Comparison of ENCODE assay signal across 9 cellular contexts in genomic region chr4:170088686-170089085, GRCh38. TPM values are rescaled to one million over a fixed set of nuclear protein-coding genes. Genes with fewer than 3 reads are reported as not detected.
DNase-seq lines count a peak whose midpoint lies in the region; ATAC-seq and TF ChIP-seq lines count a peak whose summit lies in the region.
"Had no signal": no experiment of that assay in that cellular context is flagged by ENCODE, and none has a peak within 500 bp of the region (broad histone marks: within the 10 kb centered on the region; RNA-seq: fewer than 3 reads in every experiment).

No MANE protein-coding gene starts in this region.

- H3K79me2 ChIP-seq in hepatocyte, result peaks cover 11% of the 10 kb centered on the region

- POLR2A ChIA-PET in activated CD4-positive, alpha-beta T cell treated with anti-CD3 and anti-CD28 coated beads for 36 hours (lab: Charles Lee), result no interaction called here

- H3K27ac ChIP-seq in hepatocyte, result peak overlapping the region; percentile 82
- H3K27ac ChIP-seq in skeletal muscle tissue (ENCODE audit: low read depth, low read length), result no peak overlapping the region

- H3K4me2 ChIP-seq in hepatocyte, result peak overlapping the region; percentile 97

- H3K27me3 ChIP-seq in hepatocyte (no peaks in the 10 kb centered on the region), skeletal muscle tissue (ENCODE audit: control insufficient read depth in 3 of 3, insufficient read depth in 3 of 3, low read length in 3 of 3) (peaks cover 0 to 3% (median 0%) of the 10 kb centered on the region in 3 donors)

- TF ChIP-seq CTCF in HFF-Myc (IDR thresholded peaks at IDR 0.05; ENCODE audit: low read depth, low read length, missing control alignments), result no peak
- no peak for TF ChIP-seq CTCF in hepatocyte (IDR thresholded peaks at IDR 0.05; ENCODE audit: poor library complexity)

- WGBS in hepatocyte (ENCODE audit: low lambda C conversion rate, missing lambda C conversion rate), result 48% methylated on average over 2 of the region's 2 CpGs

- H3K9me3 ChIP-seq in hepatocyte (ENCODE audit: low read depth), result no peaks in the 10 kb centered on the region
- no peaks in the 10 kb centered on the region for H3K9me3 ChIP-seq in skeletal muscle tissue (ENCODE audit: control insufficient read depth in 3 of 3, low read length in 3 of 3)

- peak overlapping the region; percentile 98 for H2AFZ ChIP-seq in hepatocyte

- H3K9me3 Mint-ChIP-seq in activated CD4-positive, alpha-beta T cell treated with anti-CD3 and anti-CD28 coated beads for 36 hours (ENCODE audit: low read depth), result no peaks in the 10 kb centered on the region

- DNase-seq in HFF-Myc (ENCODE audit: extremely low read depth, low read depth) (no peak), SK-MEL-5 (ENCODE audit: low read depth, low spot score) (peak; percentile 55), hepatocyte (ENCODE audit: low spot score) (no peak), sciatic nerve (ENCODE audit: low spot score) (no peak), MV-4-11 (lab: John Stamatoyannopoulos, UW) (no peak)
- DNase-seq in activated CD4-positive, alpha-beta T cell treated with anti-CD3 and anti-CD28 coated beads for 36 hours, result no peak
- DNase-seq: activated CD4-positive, CD25-positive, alpha-beta regulatory T cell had no signal

- no peak overlapping the region for H3K27ac Mint-ChIP-seq in activated CD4-positive, alpha-beta T cell treated with anti-CD3 and anti-CD28 coated beads for 36 hours

- peaks cover 4% of the 10 kb centered on the region for H3K9me2 ChIP-seq in hepatocyte (replicated peaks; ENCODE audit: insufficient read depth)

- H3K36me3 ChIP-seq in hepatocyte (replicated peaks; ENCODE audit: insufficient read depth, low read depth) (no peaks in the 10 kb centered on the region), skeletal muscle tissue (ENCODE audit: control insufficient read depth in 3 of 3, insufficient read depth in 3 of 3, low read length in 3 of 3) (peaks cover 0 to 6% (median 0%) of the 10 kb centered on the region in 3 donors)

- H3K4me1 ChIP-seq in hepatocyte (ENCODE audit: insufficient read depth), result peaks cover 9% of the 10 kb centered on the region
- H3K4me1 ChIP-seq in skeletal muscle tissue (ENCODE audit: control insufficient read depth in 3 of 3, insufficient read depth in 3 of 3, low read length in 3 of 3), result peaks cover 6 to 10% (median 7%) of the 10 kb centered on the region in 3 donors

- in situ Hi-C loops in SK-MEL-5 (cut with HindIII; ENCODE audit: low pct_unique_long_range_greater_than_20kb, low sequenced_read_pairs), result no loop called here

- ATAC-seq in sciatic nerve (no peak), HG02588 (IDR thresholded peaks at IDR 0.05; ENCODE audit: unreplicated experiment) (no peak)
- ATAC-seq in activated CD4-positive, alpha-beta T cell treated with anti-CD3 and anti-CD28 coated beads for 36 hours, result no peak

- H3K9ac ChIP-seq in skeletal muscle tissue (ENCODE audit: low read depth in 1 of 3, low read length in 3 of 3), result peak overlapping the region in 2 of 3 donors; percentile 73 to 83

- peaks cover 9% of the 10 kb centered on the region for H3K4me1 Mint-ChIP-seq in activated CD4-positive, alpha-beta T cell treated with anti-CD3 and anti-CD28 coated beads for 36 hours

- no peaks in the 10 kb centered on the region for H3K36me3 Mint-ChIP-seq in activated CD4-positive, alpha-beta T cell treated with anti-CD3 and anti-CD28 coated beads for 36 hours (ENCODE audit: low read depth)

- intact Hi-C loops in sciatic nerve (cut with DNase I), result no loop called here
- intact Hi-C loops in activated CD4-positive, alpha-beta T cell treated with anti-CD3 and anti-CD28 coated beads for 36 hours (cut with DNase I, micrococcal nuclease), result no loop called here

- CTCF ChIA-PET in activated CD4-positive, alpha-beta T cell treated with anti-CD3 and anti-CD28 coated beads for 36 hours (lab: Charles Lee), result no interaction called here

- no peak overlapping the region for H3K4me3 Mint-ChIP-seq in activated CD4-positive, alpha-beta T cell treated with anti-CD3 and anti-CD28 coated beads for 36 hours

- H4K20me1 ChIP-seq in hepatocyte (ENCODE audit: insufficient read depth, poor library complexity, severe bottlenecking), result no peaks in the 10 kb centered on the region

- H3K4me3 ChIP-seq in HFF-Myc (replicated peaks; ENCODE audit: low read depth, low read length) (peak overlapping the region; percentile 87), hepatocyte (peak overlapping the region; percentile 93), skeletal muscle tissue (ENCODE audit: low read length in 3 of 3) (peak overlapping the region in 2 of 3 donors; percentile 83 to 88)

- peaks cover 37% of the 10 kb centered on the region for H3K27me3 Mint-ChIP-seq in activated CD4-positive, alpha-beta T cell treated with anti-CD3 and anti-CD28 coated beads for 36 hours

RNA-seq across cellular contexts. Expression of gene AADAT, which starts 1.1 kb away (rescaled TPM):
- total RNA-seq in SK-MEL-5 (2014; rRNA removed; shearing (Covaris generic)), result 15.7 and 17.8 TPM in 2 replicates
- 34.3 and 40.8 TPM in 2 replicates for polyA plus RNA-seq in SK-MEL-5 (2015; cell fraction: cytosol; rRNA removed)
- polyA plus RNA-seq in SK-MEL-5 (2015; cell fraction: nucleus; rRNA removed), result 139 and 142 TPM in 2 replicates
- total RNA-seq in hepatocyte (8.6 and 10.3 TPM in 2 replicates), skeletal muscle tissue (2.1 TPM), sciatic nerve (13.5 TPM)
- polyA plus RNA-seq in hepatocyte, result 10.8 and 11.1 TPM in 2 replicates
- not detected for total RNA-seq in activated CD4-positive, alpha-beta T cell treated with anti-CD3 and anti-CD28 coated beads for 36 hours
